ENCODE assay signal across 17 cellular contexts in the genomic region with DNA sequence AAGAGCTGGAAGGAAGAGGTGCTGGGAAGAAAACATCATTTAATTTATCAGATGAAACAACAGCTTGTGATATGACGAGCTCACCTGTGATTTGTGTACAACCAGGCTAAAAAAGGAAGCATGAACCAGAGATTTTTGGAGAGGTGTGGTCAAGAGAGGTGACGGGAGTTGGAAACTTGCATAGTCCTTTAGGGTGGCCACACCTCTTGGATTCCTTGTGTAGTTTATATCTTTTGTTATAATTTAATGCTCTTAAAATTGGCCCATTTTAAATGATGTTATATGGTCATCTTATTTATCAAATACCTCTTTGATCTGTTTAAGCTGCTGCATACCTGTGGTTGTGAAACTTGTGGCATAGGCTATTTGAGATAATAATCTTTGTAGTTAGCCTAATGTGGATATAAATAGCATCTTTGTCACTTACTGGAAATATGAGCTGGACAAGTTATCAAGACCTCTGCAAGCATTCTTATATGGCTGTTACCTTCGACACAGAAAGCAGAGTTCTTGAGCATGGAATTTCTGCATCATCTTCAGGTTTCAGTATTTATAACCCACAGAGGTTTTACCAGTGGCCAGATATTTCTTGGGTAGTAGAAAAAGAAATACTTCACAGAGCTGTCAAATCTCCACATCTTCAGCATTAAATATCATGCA. TPM values are rescaled to one million over a fixed set of nuclear protein-coding genes. Genes with fewer than 3 reads are reported as not detected.
DNase-seq lines count a peak whose midpoint lies in the region; ATAC-seq and TF ChIP-seq lines count a peak whose summit lies in the region.
"Had no signal": no experiment of that assay in that cellular context is flagged by ENCODE, and none has a peak within 500 bp of the region (broad histone marks: within the 10 kb centered on the region; RNA-seq: fewer than 3 reads in every experiment).

No MANE protein-coding gene starts in this region.

- H3K9me3 Mint-ChIP-seq in activated T-helper 17 cell treated with anti-CD3 and anti-CD28 coated beads, Interleukin-2, amount 50 U/mL, for 72 hours: no peaks in the 10 kb centered on the region
- H3K9me3 Mint-ChIP-seq: H9 had no signal

- 98% methylated on average over 2 of the region's 3 CpGs for WGBS in mesenchymal stem cell

- H3K4me3 Mint-ChIP-seq in activated T-helper 17 cell treated with anti-CD3 and anti-CD28 coated beads, Interleukin-2, amount 50 U/mL, for 72 hours: peak overlapping the region; percentile 71
- H3K4me3 Mint-ChIP-seq: H9; natural killer cell treated with Interleukin-12 subunit alpha and Interleukin-12 subunit beta and Interleukin-15 and Interleukin-18, amount 100 ng/mL, for 72 hours had no signal

- no peak overlapping the region for H3K18ac ChIP-seq in mesenchymal stem cell (ENCODE audit: low read depth in 1 of 2, low read length in 2 of 2)

- no peak overlapping the region for H3K14ac ChIP-seq in mesenchymal stem cell (ENCODE audit: low read length in 2 of 2)

- H2BK15ac ChIP-seq in mesenchymal stem cell (ENCODE audit: low read depth, poor library complexity, severe bottlenecking): no peak overlapping the region

- no peak overlapping the region for H2BK12ac ChIP-seq in mesenchymal stem cell (ENCODE audit: low read length in 2 of 2)

- no peak overlapping the region for H2AK5ac ChIP-seq in mesenchymal stem cell (ENCODE audit: low read length, severe bottlenecking)

- H3K27ac ChIP-seq in KMS-11 (peak overlapping the region; percentile 68), mesenchymal stem cell (ENCODE audit: low read length, poor library complexity, severe bottlenecking) (no peak overlapping the region)
- H3K27ac ChIP-seq: body of pancreas had no signal

- H3K36me3 ChIP-seq in KMS-11 (ENCODE audit: insufficient read depth): no peaks in the 10 kb centered on the region
- no peaks in the 10 kb centered on the region for H3K36me3 ChIP-seq in mesenchymal stem cell (ENCODE audit: control insufficient read depth in 1 of 2, insufficient read depth in 2 of 2, low read depth in 1 of 2, low read length in 2 of 2)
- H3K36me3 ChIP-seq in MG63: peaks cover 13% of the 10 kb centered on the region

- H3K4me3 ChIP-seq in AG10803 (ENCODE audit: low read length) (no peak overlapping the region), KMS-11 (IDR thresholded peaks at IDR 0.05; ENCODE audit: insufficient read depth, low read depth, low read length) (no peak overlapping the region), mesenchymal stem cell (ENCODE audit: insufficient read depth in 1 of 2, low read depth in 1 of 2, low read length in 2 of 2) (no peak overlapping the region), MG63 (no peak overlapping the region)
- H3K4me3 ChIP-seq: body of pancreas, lung had no signal

- H3K27me3 Mint-ChIP-seq in activated T-helper 17 cell treated with anti-CD3 and anti-CD28 coated beads, Interleukin-2, amount 50 U/mL, for 72 hours: no peaks in the 10 kb centered on the region
- H3K27me3 Mint-ChIP-seq: natural killer cell treated with Interleukin-12 subunit alpha and Interleukin-12 subunit beta and Interleukin-15 and Interleukin-18, amount 100 ng/mL, for 72 hours had no signal

- ATAC-seq in activated T-helper 17 cell treated with anti-CD3 and anti-CD28 coated beads, Interleukin-2, amount 50 U/mL, for 72 hours (replicated peaks): peak; percentile 42
- ATAC-seq in HG03280 (IDR thresholded peaks at IDR 0.05; ENCODE audit: unreplicated experiment): no peak
- ATAC-seq: body of pancreas; natural killer cell treated with Interleukin-12 subunit alpha and Interleukin-12 subunit beta and Interleukin-15 and Interleukin-18, amount 100 ng/mL, for 72 hours had no signal

- H2AFZ ChIP-seq in KMS-11 (ENCODE audit: low read depth) (peak overlapping the region; percentile 4; the same call in 1 of the 2 replicates), mesenchymal stem cell (ENCODE audit: low read depth, low read length) (no peak overlapping the region)

- H3K36me3 Mint-ChIP-seq in activated T-helper 17 cell treated with anti-CD3 and anti-CD28 coated beads, Interleukin-2, amount 50 U/mL, for 72 hours (ENCODE audit: low read depth): peaks cover 30% of the 10 kb centered on the region

- no peaks in the 10 kb centered on the region for H3K79me1 ChIP-seq in mesenchymal stem cell (replicated peaks; ENCODE audit: low read length, poor library complexity, severe bottlenecking)

- no peak overlapping the region for H2BK5ac ChIP-seq in mesenchymal stem cell (ENCODE audit: low read depth, low read length, poor library complexity, severe bottlenecking)

- H3K23ac ChIP-seq in mesenchymal stem cell (ENCODE audit: low read length in 2 of 2): no peak overlapping the region

- TF ChIP-seq CTCF in AG10803 (conservative IDR thresholded peaks at IDR 0.05; ENCODE audit: low read length): no peak
- TF ChIP-seq CTCF in KMS-11 (conservative IDR thresholded peaks at IDR 0.05; ENCODE audit: low read depth, low read length): no peak

- H4K91ac ChIP-seq in mesenchymal stem cell (ENCODE audit: low read length): no peak overlapping the region

- H3K79me2 ChIP-seq in KMS-11 (ENCODE audit: insufficient read depth, low read depth): no peaks in the 10 kb centered on the region

- peak overlapping the region; percentile 4; the same call in 1 of the 2 replicates for H3K9ac ChIP-seq in KMS-11
- H3K9ac ChIP-seq in mesenchymal stem cell (ENCODE audit: low read length): no peak overlapping the region

- H3K4ac ChIP-seq in mesenchymal stem cell (ENCODE audit: low read depth in 1 of 2, low read length in 2 of 2): no peak overlapping the region

- no peaks in the 10 kb centered on the region for H4K20me1 ChIP-seq in KMS-11 (ENCODE audit: insufficient read depth)

- H3K4me2 ChIP-seq in KMS-11 (peak overlapping the region; percentile 80), mesenchymal stem cell (ENCODE audit: low read length, poor library complexity, severe bottlenecking) (no peak overlapping the region)

- H3K4me1 Mint-ChIP-seq in activated T-helper 17 cell treated with anti-CD3 and anti-CD28 coated beads, Interleukin-2, amount 50 U/mL, for 72 hours: peaks cover 39% of the 10 kb centered on the region

- peaks cover 12% of the 10 kb centered on the region for H3K9me3 ChIP-seq in mesenchymal stem cell (ENCODE audit: control insufficient read depth, low read length)
- peaks cover 8% of the 10 kb centered on the region for H3K9me3 ChIP-seq in MG63
- H3K9me3 ChIP-seq: body of pancreas had no signal

- H4K8ac ChIP-seq in mesenchymal stem cell (ENCODE audit: low read length): no peak overlapping the region

- no peak overlapping the region for H2BK120ac ChIP-seq in mesenchymal stem cell (ENCODE audit: low read depth, low read length)

- no peaks in the 10 kb centered on the region for H3K27me3 ChIP-seq in KMS-11 (ENCODE audit: insufficient read depth, low read depth)
- no peaks in the 10 kb centered on the region for H3K27me3 ChIP-seq in mesenchymal stem cell (ENCODE audit: control insufficient read depth in 1 of 2, insufficient read depth in 1 of 2, low read length in 2 of 2)
- H3K27me3 ChIP-seq in MG63: no peaks in the 10 kb centered on the region
- H3K27me3 ChIP-seq: body of pancreas had no signal

- H3K4me1 ChIP-seq in KMS-11 (ENCODE audit: low read depth, poor library complexity, severe bottlenecking): peaks cover 71% of the 10 kb centered on the region
- H3K4me1 ChIP-seq in mesenchymal stem cell (ENCODE audit: control insufficient read depth, insufficient read depth, low read depth, low read length): no peaks in the 10 kb centered on the region
- H3K4me1 ChIP-seq: body of pancreas had no signal

- H3K27ac Mint-ChIP-seq in activated T-helper 17 cell treated with anti-CD3 and anti-CD28 coated beads, Interleukin-2, amount 50 U/mL, for 72 hours: peak overlapping the region; percentile 95
- H3K27ac Mint-ChIP-seq: H9 had no signal

- peak; percentile 24 for DNase-seq in AG10803 (ENCODE audit: low read depth)
- peak; percentile 43 for DNase-seq in mesenchymal stem cell
- no peak for DNase-seq in foreskin melanocyte
- DNase-seq in stimulated activated CD4-positive, alpha-beta T cell treated with anti-CD3 and anti-CD28 coated beads, Interleukin-15, amount 100 ng/mL, for 24 hours: no peak
- DNase-seq in MG63: no peak
- DNase-seq: activated CD4-positive, alpha-beta T cell treated with anti-CD3 and anti-CD28 coated beads for 4 hours; body of pancreas; cortex of kidney; GF-D8; H9; NCI-H446; T1000 had no signal

RNA-seq across cellular contexts. Expression of gene IL1RAP, which starts 49.1 kb away (rescaled TPM):
- 10 to 100 TPM; 17.2 to 29.2 TPM for total RNA-seq in activated T-helper 17 cell treated with anti-CD3 and anti-CD28 coated beads, Interleukin-2, amount 50 U/mL, for 72 hours
- 25.7 TPM for polyA plus RNA-seq in mesenchymal stem cell (2013, experiment 1 of 2)
- 25.3 TPM for polyA plus RNA-seq in mesenchymal stem cell (2013, experiment 2 of 2)
- total RNA-seq in MG63 (2014; rRNA removed; shearing (Covaris generic); ENCODE audit: low replicate concordance): 6.4 TPM in 2 replicates

Comparison
In these comparisons a context has a peak if more than half of its experiments do, and no peak if none do; other contexts are left out.
1. DNase-seq: peak in AG10803 (single experiment) and mesenchymal stem cell (single experiment); none in foreskin melanocyte (single experiment), stimulated activated CD4-positive, alpha-beta T cell treated with anti-CD3 and anti-CD28 coated beads, Interleukin-15, amount 100 ng/mL, for 24 hours (single experiment) and MG63 (single experiment).